In the genomic region with DNA sequence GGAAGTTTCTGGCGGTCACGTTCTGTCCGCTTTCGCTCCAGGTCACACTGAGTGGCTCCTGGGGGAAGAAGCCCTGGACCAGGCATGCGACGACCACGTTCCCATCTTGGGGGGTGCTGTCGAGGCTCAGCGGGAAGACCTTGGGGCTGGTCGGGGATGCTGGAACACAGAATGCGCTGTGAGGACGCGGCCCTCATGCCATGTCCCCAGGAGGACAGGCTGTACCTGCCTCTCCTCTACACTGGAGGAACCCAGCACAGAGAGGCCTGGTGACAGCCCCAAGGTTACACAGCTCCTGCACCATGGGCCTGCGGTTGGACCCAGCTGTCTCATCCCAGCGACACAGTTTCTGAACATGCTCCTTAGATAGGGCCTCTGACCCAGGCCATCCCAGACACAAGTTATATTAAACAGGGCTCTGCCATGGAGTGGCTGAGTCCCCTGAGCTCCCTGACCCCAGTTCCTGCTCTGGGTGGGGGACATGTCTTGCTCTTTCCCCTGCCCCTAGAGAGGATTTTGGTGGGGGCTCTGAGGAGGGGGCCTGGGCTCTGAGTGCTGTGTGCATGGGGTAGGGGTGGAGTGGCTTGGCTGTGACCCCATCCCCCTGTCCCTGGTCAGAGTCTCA, we compare ENCODE assay signal across 19 cellular contexts.
"Had no signal": no experiment of that assay in that cellular context is flagged by ENCODE, and none has a peak within 500 bp of the region (broad histone marks: within the 10 kb centered on the region; RNA-seq: fewer than 3 reads in every experiment).

No MANE protein-coding gene starts in this region.

- H3K4me1 ChIP-seq: colonic mucosa, esophagus squamous epithelium, right atrium auricular region, suprapubic skin had no signal

- H3K4me3 ChIP-seq: colonic mucosa, esophagus squamous epithelium, right atrium auricular region, suprapubic skin had no signal

- H3K36me3 ChIP-seq: colonic mucosa, esophagus squamous epithelium, right atrium auricular region, suprapubic skin had no signal

- DNase-seq: activated CD4-positive, alpha-beta T cell treated with anti-CD3 and anti-CD28 coated beads, Interleukin-2, amount 50 U/mL, for 1 hour; activated naive CD4-positive, alpha-beta T cell treated with anti-CD3 and anti-CD28 coated beads for 36 hours; colonic mucosa; effector CD4-positive, alpha-beta T cell; esophagus squamous epithelium; glutamatergic neuron; hypothalamus; kidney glomerular epithelial cell; left ventricle myocardium superior; mesendoderm; nucleus accumbens; stimulated activated CD4-positive, alpha-beta T cell treated with anti-CD3 and anti-CD28 coated beads, Interleukin-15, amount 100 ng/mL, for 24 hours; stimulated activated CD4-positive, alpha-beta T cell treated with anti-CD3 and anti-CD28 coated beads, Interleukin-4, amount 100 ng/mL, for 24 hours; stimulated activated naive CD8-positive, alpha-beta T cell treated with anti-CD3 and anti-CD28 coated beads, Interleukin-15, Interleukin-2, amounts not matched to agents 100 U/mL and 50 U/mL, for 24 hours; T-helper 2 cell had no signal

- ATAC-seq: left ventricle myocardium superior; stimulated activated naive CD8-positive, alpha-beta T cell treated with anti-CD3 and anti-CD28 coated beads, Interleukin-15, Interleukin-2, amounts not matched to agents 100 U/mL and 50 U/mL, for 24 hours had no signal

- FAIRE-seq: astrocyte, TTC549 had no signal

- H3K27me3 ChIP-seq: colonic mucosa, esophagus squamous epithelium, right atrium auricular region, suprapubic skin had no signal

- H3K27ac ChIP-seq: colonic mucosa, esophagus squamous epithelium, right atrium auricular region, suprapubic skin had no signal

- H3K9me3 ChIP-seq: colonic mucosa, esophagus squamous epithelium, right atrium auricular region, suprapubic skin had no signal
